In the genomic region with DNA sequence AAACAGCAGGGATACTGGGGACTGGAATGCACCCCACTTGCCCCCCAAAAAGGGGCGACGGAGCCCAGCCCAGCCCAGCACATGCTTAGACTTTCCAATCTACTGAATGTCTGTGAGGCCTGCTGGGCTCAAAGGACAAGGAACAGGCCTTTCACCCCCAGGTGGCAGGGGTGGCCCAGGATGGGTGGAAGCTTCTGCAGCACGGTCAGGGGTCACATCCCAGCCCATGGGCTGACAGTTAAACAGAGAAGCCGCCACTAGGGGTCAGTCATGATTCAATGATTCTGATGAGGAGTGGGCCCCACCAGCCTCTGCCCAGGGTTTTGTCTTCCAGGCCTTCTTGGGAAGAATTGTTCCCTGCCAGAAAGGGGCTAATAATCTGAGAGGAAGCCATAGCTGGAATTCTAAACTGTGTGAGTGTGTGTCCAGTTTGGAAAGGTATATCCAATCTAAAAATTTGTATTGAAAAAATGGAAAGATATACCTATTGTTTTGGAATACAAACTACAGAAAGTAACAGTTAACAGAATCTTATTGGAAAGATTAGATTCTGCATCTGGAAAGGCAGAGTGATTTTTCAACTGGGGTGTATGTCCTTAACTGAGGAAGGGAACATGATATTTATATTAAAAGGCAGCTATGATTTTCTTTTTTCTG, we compare ENCODE assay signal across 1 cellular context.
TF ChIP-seq lines count a peak whose summit lies in the region.

No MANE protein-coding gene starts in this region.

TF ChIP-seq in HCT116, 20 proteins besides CTCF, POLR2A, EP300 and RAD21 (continued from another document):
- no peak for TF ChIP-seq ZNF274 (IDR thresholded peaks at IDR 0.05; ENCODE audit: low read depth, low read length)
